ENCODE assay signal across 8 cellular contexts in genomic region chr11:48307760-48308386, GRCh38. TPM values are rescaled to one million over a fixed set of nuclear protein-coding genes. Genes with fewer than 3 reads are reported as not detected.
A peak's percentile ranks its signal among the peaks of the same experiment; 100 is the strongest.
DNase-seq lines count a peak whose midpoint lies in the region; ATAC-seq and TF ChIP-seq lines count a peak whose summit lies in the region.

No MANE protein-coding gene starts in this region.

- intact Hi-C loops in Right ventricle myocardium inferior (cut with DNase I): loop anchor here (2.0 kb wide), 1 partner anchor 135 kb away; no protein-coding TSS in a partner anchor

- no peaks in the 10 kb centered on the region for H3K4me1 ChIP-seq in RWPE2 (ENCODE audit: insufficient read depth, poor library complexity, severe bottlenecking)

- no peaks in the 10 kb centered on the region for H3K27me3 ChIP-seq in RWPE2 (ENCODE audit: insufficient read depth, poor library complexity, severe bottlenecking)

- no peaks in the 10 kb centered on the region for H3K9me3 ChIP-seq in RWPE2 (ENCODE audit: severe bottlenecking)

- no peaks in the 10 kb centered on the region for H3K36me3 ChIP-seq in RWPE2 (ENCODE audit: low read depth)

- ATAC-seq in GM21423 (IDR thresholded peaks at IDR 0.05; ENCODE audit: unreplicated experiment): peak; percentile 82
- ATAC-seq in RWPE2 (ENCODE audit: low read depth): peak; percentile 52; the same call in 2 of the 3 replicates
- peak; percentile 57 for ATAC-seq in Right ventricle myocardium inferior

- peak; percentile 89 for TF ChIP-seq CTCF in RWPE2 (IDR thresholded peaks at IDR 0.05; ENCODE audit: poor library complexity, severe bottlenecking)

- H3K4me3 ChIP-seq in RWPE2 (ENCODE audit: severe bottlenecking): no peak overlapping the region

- peak; percentile 11 for DNase-seq in DMS53 treated with DMSO at 0.1 percent for 48 hours (lab: John Stamatoyannopoulos, UW; ENCODE audit: unreplicated experiment)
- peak; percentile 39 for DNase-seq in HuH-7 (ENCODE audit: low spot score)
- DNase-seq in RWPE2 (ENCODE audit: low spot score): no peak
- peak in 3 of 4 experiments; percentile 24 to 56 (median 30) for DNase-seq in activated naive CD4-positive, alpha-beta T cell (lab: John Stamatoyannopoulos, UW)
- no peak for DNase-seq in Right ventricle myocardium inferior (ENCODE audit: missing footprints)
- DNase-seq in putamen (ENCODE audit: low spot score): peak; percentile 59
- DNase-seq in cortex of kidney (lab: John Stamatoyannopoulos, UW): no peak

- H3K27ac ChIP-seq in RWPE2 (ENCODE audit: poor library complexity, severe bottlenecking): no peak overlapping the region

RNA-seq across cellular contexts. Expression of gene OR4S1, which starts 1.9 kb away (rescaled TPM):
- total RNA-seq in Right ventricle myocardium inferior: not detected

RNA-seq across cellular contexts. Expression of gene OR4C3, which starts 16.8 kb away (rescaled TPM):
- total RNA-seq in Right ventricle myocardium inferior: not detected

RNA-seq across cellular contexts. Expression of gene OR4X1, which starts 44.2 kb away (rescaled TPM):
- total RNA-seq in Right ventricle myocardium inferior: not detected

RNA-seq across cellular contexts. Expression of gene OR4C5, which starts 58.4 kb away (rescaled TPM):
- total RNA-seq in Right ventricle myocardium inferior: not detected

Comparison
In these comparisons a context has a peak if more than half of its experiments do, and no peak if none do; other contexts are left out.
1. DNase-seq: peak in DMS53 treated with DMSO at 0.1 percent for 48 hours (single experiment), HuH-7 (single experiment), activated naive CD4-positive, alpha-beta T cell (3 of 4) and putamen (single experiment); none in RWPE2 (single experiment), Right ventricle myocardium inferior (single experiment) and cortex of kidney (single experiment).
2. Peak in every context shown above with its lines, with median percentiles within 50 percentile points of each other: ATAC-seq.